ENCODE assay signal across 10 cellular contexts in the genomic region with DNA sequence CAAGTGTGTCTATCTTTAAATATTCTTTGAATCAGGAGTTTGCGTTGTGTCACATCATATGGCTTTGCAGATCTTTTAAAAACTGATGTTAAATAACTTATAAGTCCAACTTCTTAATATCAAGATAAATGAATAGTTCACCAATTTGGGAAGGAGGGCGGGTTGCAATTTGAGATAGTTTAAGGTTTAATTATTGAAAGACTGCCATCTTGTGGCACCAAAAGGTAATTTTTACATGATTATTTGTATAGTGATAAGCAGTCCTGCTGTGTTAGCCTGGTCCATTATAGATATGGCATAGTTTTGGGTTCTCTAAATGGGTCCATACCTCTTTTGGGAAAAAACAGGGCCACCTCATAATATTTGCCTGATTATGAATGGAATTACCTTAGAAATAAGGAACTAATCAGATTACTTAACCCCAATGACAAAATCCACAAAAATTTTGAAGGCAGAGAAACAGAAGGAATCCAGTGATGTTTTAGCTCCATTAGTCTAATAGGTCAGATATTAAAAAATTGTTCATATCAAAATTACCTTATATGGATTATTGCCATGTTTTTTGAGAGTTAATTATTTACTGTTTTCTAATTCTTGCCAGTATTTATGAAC.
DNase-seq lines count a peak whose midpoint lies in the region; TF ChIP-seq lines count a peak whose summit lies in the region.
"Had no signal": no experiment of that assay in that cellular context is flagged by ENCODE, and none has a peak within 500 bp of the region (broad histone marks: within the 10 kb centered on the region; RNA-seq: fewer than 3 reads in every experiment).

No MANE protein-coding gene starts in this region.

- peaks cover 3% of the 10 kb centered on the region; the same call in 1 of the 2 replicates for H3K27me3 Mint-ChIP-seq in HFFc6 (ENCODE audit: insufficient read depth)

- no peaks in the 10 kb centered on the region for H3K36me3 Mint-ChIP-seq in HFFc6 (ENCODE audit: low read depth)
- H3K36me3 Mint-ChIP-seq: activated naive CD4-positive, alpha-beta T cell treated with anti-CD3 and anti-CD28 coated beads, Interleukin-2, amount 50 U/mL, for 72 hours had no signal

- peak; percentile 83 for TF ChIP-seq CTCF in HFFc6 (IDR thresholded peaks at IDR 0.05)
- TF ChIP-seq CTCF in astrocyte of the cerebellum (IDR thresholded peaks at IDR 0.05; ENCODE audit: low read depth, low read length, missing control alignments), result peak; percentile 43
- TF ChIP-seq CTCF in suprapubic skin (IDR thresholded peaks at IDR 0.05), result peak; percentile 35 to 52

- no peaks in the 10 kb centered on the region for H3K9me3 Mint-ChIP-seq in HFFc6
- H3K9me3 Mint-ChIP-seq: activated naive CD4-positive, alpha-beta T cell treated with anti-CD3 and anti-CD28 coated beads, Interleukin-2, amount 50 U/mL, for 72 hours had no signal

- H3K4me1 ChIP-seq in iPS DF 6.9 (ENCODE audit: control insufficient read depth, insufficient read depth, low read length) (no peaks in the 10 kb centered on the region), suprapubic skin (no peaks in the 10 kb centered on the region)
- H3K4me1 ChIP-seq: BLaER1 had no signal

- H3K4me3 ChIP-seq in astrocyte of the cerebellum (ENCODE audit: low read depth, low read length), result no peak overlapping the region
- no peak overlapping the region for H3K4me3 ChIP-seq in iPS DF 6.9 (ENCODE audit: low read length)
- H3K4me3 ChIP-seq in suprapubic skin, result no peak overlapping the region
- H3K4me3 ChIP-seq: BLaER1 had no signal

- no peak for TF ChIP-seq POLR2A in suprapubic skin (IDR thresholded peaks at IDR 0.05)

- no CpG with 5 or more reads among the region's 2 CpGs for WGBS in iPS DF 6.9 (ENCODE audit: insufficient coverage, insufficient read length)
- WGBS in suprapubic skin, result 7% methylated on average over 2 of the region's 2 CpGs

- H3K27me3 ChIP-seq in iPS DF 6.9 (ENCODE audit: control insufficient read depth, insufficient read depth, low read length) (no peaks in the 10 kb centered on the region), suprapubic skin (no peaks in the 10 kb centered on the region)
- H3K27me3 ChIP-seq: BLaER1 had no signal

- H3K4me1 Mint-ChIP-seq in HFFc6 (ENCODE audit: low read depth), result peaks cover 35% of the 10 kb centered on the region

- H3K9me3 ChIP-seq in iPS DF 6.9 (ENCODE audit: control insufficient read depth, insufficient read depth, low read length) (no peaks in the 10 kb centered on the region), suprapubic skin (no peaks in the 10 kb centered on the region)
- H3K9me3 ChIP-seq: BLaER1 had no signal

- no peak overlapping the region for H3K27ac Mint-ChIP-seq in HFFc6
- H3K27ac Mint-ChIP-seq: activated naive CD4-positive, alpha-beta T cell treated with anti-CD3 and anti-CD28 coated beads, Interleukin-2, amount 50 U/mL, for 72 hours had no signal

- no peak overlapping the region for H3K4me3 Mint-ChIP-seq in HFFc6

- no peak overlapping the region for H3K27ac ChIP-seq in iPS DF 6.9 (ENCODE audit: low read length)
- H3K27ac ChIP-seq in suprapubic skin, result no peak overlapping the region
- H3K27ac ChIP-seq: BLaER1 had no signal

- no peaks in the 10 kb centered on the region for H3K36me3 ChIP-seq in iPS DF 6.9 (ENCODE audit: control insufficient read depth, insufficient read depth, low read length)
- H3K36me3 ChIP-seq in suprapubic skin, result no peaks in the 10 kb centered on the region
- H3K36me3 ChIP-seq: BLaER1 had no signal

- in situ Hi-C loops in astrocyte of the cerebellum (cut with HindIII; ENCODE audit: low sequenced_read_pairs), result no loop called here

- no peak for TF ChIP-seq EP300 in suprapubic skin (IDR thresholded peaks at IDR 0.05)

- DNase-seq in NCI-H1417 (lab: John Stamatoyannopoulos, UW) (peak; percentile 14 to 74 (median 73)), NCI-H1417 treated with DMSO at 0.1 percent for 48 hours (lab: John Stamatoyannopoulos, UW) (no peak), HFFc6 (peak; percentile 35), NCI-H2227 (lab: John Stamatoyannopoulos, UW; ENCODE audit: unreplicated experiment) (peak; percentile 57), astrocyte of the cerebellum (ENCODE audit: low read depth) (peak; percentile 47), iPS DF 6.9 (ENCODE audit: low read depth, low spot score) (peak; percentile 13), suprapubic skin (ENCODE audit: low spot score in 2 of 2) (no peak), NCI-H1048 (lab: John Stamatoyannopoulos, UW) (no peak)

Comparison
In these comparisons a context has a peak if more than half of its experiments do, and no peak if none do; other contexts are left out.
1. DNase-seq: peak in NCI-H1417 (3 of 3), HFFc6 (single experiment), NCI-H2227 (single experiment), astrocyte of the cerebellum (single experiment) and iPS DF 6.9 (single experiment); none in NCI-H1417 treated with DMSO at 0.1 percent for 48 hours (single experiment), suprapubic skin (0 of 2) and NCI-H1048 (single experiment).
2. Peak in every context shown above with its lines, with median percentiles within 50 percentile points of each other: CTCF ChIP-seq.